Comparison of ENCODE assay signal across 16 cellular contexts in genomic region chr1:2945821-2946231, GRCh38.
"Had no signal": no experiment of that assay in that cellular context is flagged by ENCODE, and none has a peak within 500 bp of the region (broad histone marks: within the 10 kb centered on the region; RNA-seq: fewer than 3 reads in every experiment).

No MANE protein-coding gene starts in this region.

- H3K27ac ChIP-seq: dorsolateral prefrontal cortex, heart left ventricle, right atrium auricular region, suprapubic skin, thyroid gland, uterus had no signal

- H3K4me1 ChIP-seq: heart left ventricle, right atrium auricular region, suprapubic skin, thyroid gland, uterus had no signal

- ATAC-seq: esophagus mucosa; heart left ventricle; stimulated activated effector memory CD8-positive, alpha-beta T cell treated with anti-CD3 and anti-CD28 coated beads, Interleukin-12 subunit alpha, Interleukin-12 subunit beta, amount 100 ng/mL, for 72 hours; stimulated activated naive CD8-positive, alpha-beta T cell treated with anti-CD3 and anti-CD28 coated beads, Interleukin-15, Interleukin-2, amounts not matched to agents 100 U/mL and 50 U/mL, for 24 hours had no signal

- H3K36me3 ChIP-seq: heart left ventricle, right atrium auricular region, suprapubic skin, thyroid gland, uterus had no signal

- H3K4me3 ChIP-seq: dorsolateral prefrontal cortex, heart left ventricle, right atrium auricular region, suprapubic skin, thyroid gland, uterus had no signal

- H3K9me3 ChIP-seq: thyroid gland had no signal

- DNase-seq: central memory CD4-positive, alpha-beta T cell; cortex of kidney; effector CD8-positive, alpha-beta T cell; hypothalamus; small intestine; stimulated activated CD4-positive, alpha-beta T cell treated with anti-CD3 and anti-CD28 coated beads, Interleukin-4, amount 100 ng/mL, for 1 hour; stimulated activated CD8-positive, alpha-beta memory T cell treated with anti-CD3 and anti-CD28 coated beads, Interleukin-4, amount 100 ng/mL, for 48 hours; stimulated activated naive CD8-positive, alpha-beta T cell treated with anti-CD3 and anti-CD28 coated beads, Interleukin-15, Interleukin-2, amounts not matched to agents 100 U/mL and 50 U/mL, for 24 hours; thyroid gland; uterus had no signal

- H3K27me3 ChIP-seq: right atrium auricular region, thyroid gland, uterus had no signal
